In genomic region chr3:172524611-172525010, GRCh38 we compare ENCODE assay signal across 16 cellular contexts. TPM values are rescaled to one million over a fixed set of nuclear protein-coding genes. Genes with fewer than 3 reads are reported as not detected.
DNase-seq lines count a peak whose midpoint lies in the region; ATAC-seq and TF ChIP-seq lines count a peak whose summit lies in the region.
"Had no signal": no experiment of that assay in that cellular context is flagged by ENCODE, and none has a peak within 500 bp of the region (broad histone marks: within the 10 kb centered on the region; RNA-seq: fewer than 3 reads in every experiment).

No MANE protein-coding gene starts in this region.

- no peak for TF ChIP-seq POLR2A in testis (IDR thresholded peaks at IDR 0.05)

- peak overlapping the region in 6 of 7 donors; percentile 41 to 97 (median 94) for H3K27ac Mint-ChIP-seq in CD4-positive, alpha-beta memory T cell
- H3K27ac Mint-ChIP-seq in memory B cell = peak overlapping the region; percentile 81

- H3K36me3 Mint-ChIP-seq in CD4-positive, alpha-beta memory T cell = peaks cover 3 to 26% of the 10 kb centered on the region in 2 donors
- no peaks in the 10 kb centered on the region for H3K36me3 Mint-ChIP-seq in memory B cell

- peak overlapping the region; percentile 19 for H3K27ac ChIP-seq in CD4-positive, alpha-beta memory T cell (ENCODE audit: low read depth, low read length)
- no peak overlapping the region for H3K27ac ChIP-seq in brain microvascular endothelial cell
- H3K27ac ChIP-seq in testis = no peak overlapping the region
- H3K27ac ChIP-seq: PC-9 had no signal

- peaks cover 0 to 2% (median 0%) of the 10 kb centered on the region in 8 donors for H3K9me3 Mint-ChIP-seq in CD4-positive, alpha-beta memory T cell
- no peaks in the 10 kb centered on the region for H3K9me3 Mint-ChIP-seq in memory B cell

- POLR2A ChIA-PET in CD4-positive, alpha-beta memory T cell (lab: Charles Lee; ENCODE audit: partially characterized antibody) = interaction anchor here (3.3 to 10.1 kb wide), 4 partner anchors 11 to 69 kb away, joined by 41 to 166 read pairs (median 59); no protein-coding TSS in a partner anchor

- no peak for DNase-seq in CD4-positive, alpha-beta memory T cell
- peak; percentile 39 for DNase-seq in HS-27A (ENCODE audit: low read depth)
- peak; percentile 59 for DNase-seq in brain microvascular endothelial cell
- no peak for DNase-seq in memory B cell (ENCODE audit: low spot score in 2 of 2)
- no peak for DNase-seq in activated effector memory CD4-positive, alpha-beta T cell treated with anti-CD3 and anti-CD28 coated beads, Interleukin-2, amount 50 U/mL, for 16 hours
- DNase-seq in testis = no peak
- no peak for DNase-seq in stimulated activated naive CD4-positive, alpha-beta T cell treated with Interleukin-2 at 50 U/mL for 16 hours (lab: John Stamatoyannopoulos, UW)
- DNase-seq: activated T-cell treated with anti-CD3 and anti-CD28 coated beads, Interleukin-2, amount 50 U/mL, for 48 hours; BE2C; DMS79; gastrocnemius medialis; NCI-H1930; NCI-H526 treated with DMSO at 0.1 percent for 48 hours; PC-9 had no signal

- H3K4me1 ChIP-seq in CD4-positive, alpha-beta memory T cell (ENCODE audit: insufficient read depth, low read length) = peaks cover 30% of the 10 kb centered on the region
- H3K4me1 ChIP-seq in testis = no peaks in the 10 kb centered on the region
- H3K4me1 ChIP-seq: BE2C, gastrocnemius medialis had no signal

- H3K4me3 ChIP-seq in CD4-positive, alpha-beta memory T cell (ENCODE audit: low read length in 2 of 2) = no peak overlapping the region
- no peak overlapping the region for H3K4me3 ChIP-seq in brain microvascular endothelial cell (ENCODE audit: low read depth, low read length)
- H3K4me3 ChIP-seq in testis = no peak overlapping the region
- H3K4me3 ChIP-seq: gastrocnemius medialis, PC-9, smooth muscle cell had no signal

- WGBS in testis, 2 donors = 86 to 87% methylated on average over 3 of the region's 3 CpGs

- peaks cover 29 to 58% (median 36%) of the 10 kb centered on the region in 4 donors for H3K4me1 Mint-ChIP-seq in CD4-positive, alpha-beta memory T cell
- H3K4me1 Mint-ChIP-seq in memory B cell = peaks cover 32% of the 10 kb centered on the region

- H3K9me3 ChIP-seq in CD4-positive, alpha-beta memory T cell (ENCODE audit: control insufficient read depth in 1 of 2, low read length in 2 of 2) = no peaks in the 10 kb centered on the region
- H3K9me3 ChIP-seq in testis = no peaks in the 10 kb centered on the region
- H3K9me3 ChIP-seq: BE2C, gastrocnemius medialis had no signal

- no peaks in the 10 kb centered on the region for H3K27me3 ChIP-seq in CD4-positive, alpha-beta memory T cell (ENCODE audit: insufficient read depth, low read length)
- H3K27me3 ChIP-seq in brain microvascular endothelial cell (replicated peaks) = no peaks in the 10 kb centered on the region
- H3K27me3 ChIP-seq in testis = no peaks in the 10 kb centered on the region
- H3K27me3 ChIP-seq: BE2C, gastrocnemius medialis had no signal

- intact Hi-C loops in CD4-positive, alpha-beta memory T cell (cut with micrococcal nuclease) = loop anchor here (5.0 kb wide), 1 partner anchor 58 kb away; no protein-coding TSS in a partner anchor
- intact Hi-C loops in testis (cut with DNase I; ENCODE audit: low total_unique reads) = no loop called here

- H3K27me3 Mint-ChIP-seq in CD4-positive, alpha-beta memory T cell = no peaks in the 10 kb centered on the region
- no peaks in the 10 kb centered on the region for H3K27me3 Mint-ChIP-seq in memory B cell

- ATAC-seq in memory B cell (ENCODE audit: low read depth) (no peak), GM18520 (IDR thresholded peaks at IDR 0.05; ENCODE audit: unreplicated experiment) (no peak)
- ATAC-seq: gastrocnemius medialis had no signal

- in situ Hi-C loops in brain microvascular endothelial cell (cut with HindIII; ENCODE audit: low pct_ligation_motif_present, low sequenced_read_pairs) = no loop called here

- H3K36me3 ChIP-seq in CD4-positive, alpha-beta memory T cell (ENCODE audit: insufficient read depth, low read length) = no peaks in the 10 kb centered on the region
- no peaks in the 10 kb centered on the region for H3K36me3 ChIP-seq in brain microvascular endothelial cell (replicated peaks)
- no peaks in the 10 kb centered on the region for H3K36me3 ChIP-seq in testis (ENCODE audit: low read depth, missing control alignments)
- H3K36me3 ChIP-seq: BE2C, gastrocnemius medialis had no signal

- TF ChIP-seq CTCF in brain microvascular endothelial cell (IDR thresholded peaks at IDR 0.05; ENCODE audit: low read depth, low read length, missing control alignments) (no peak), testis (IDR thresholded peaks at IDR 0.05) (no peak)

- CTCF ChIA-PET in CD4-positive, alpha-beta memory T cell (lab: Charles Lee; ENCODE audit: partially characterized antibody) = interaction anchor here (1.3 to 13.9 kb wide), 2 partner anchors 9 to 70 kb away, joined by 5 to 174 read pairs; no protein-coding TSS in a partner anchor

- peak overlapping the region in 4 of 8 donors; percentile 12 to 100 (median 97) for H3K4me3 Mint-ChIP-seq in CD4-positive, alpha-beta memory T cell
- H3K4me3 Mint-ChIP-seq in memory B cell = no peak overlapping the region

RNA-seq across cellular contexts. Expression of gene TNFSF10, which starts 1.4 kb away (rescaled TPM):
- 10 to 100 TPM; 63.4 to 65.6 TPM for total RNA-seq in CD4-positive, alpha-beta memory T cell
- polyA plus RNA-seq in CD4-positive, alpha-beta memory T cell = 100 to 1,000 TPM in 1 of 2 donors, 10 to 100 TPM in 1; 89.4 to 107 TPM
- total RNA-seq in testis = 1 to 10 TPM; 4.3 to 8.1 TPM
- polyA plus RNA-seq in testis (ENCODE audit: insufficient read depth, low read depth, low replicate concordance) = 10.0 TPM

Comparison
In these comparisons a context has a peak if more than half of its experiments do, and no peak if none do; other contexts are left out.
1. DNase-seq: peak in HS-27A (single experiment) and brain microvascular endothelial cell (single experiment); none in CD4-positive, alpha-beta memory T cell (0 of 5), memory B cell (0 of 2), activated effector memory CD4-positive, alpha-beta T cell treated with anti-CD3 and anti-CD28 coated beads, Interleukin-2, amount 50 U/mL, for 16 hours (single experiment), testis (single experiment) and stimulated activated naive CD4-positive, alpha-beta T cell treated with Interleukin-2 at 50 U/mL for 16 hours (single experiment).
2. RNA of gene TNFSF10, which starts 1.4 kb away (total RNA-seq): 63.4 to 65.6 TPM in CD4-positive, alpha-beta memory T cell; 4.3 to 8.1 TPM in testis; every median in the first group is over 4 times any median in the second.